ENCODE assay signal across 28 cellular contexts in genomic region chr12:118750666-118751065, GRCh38.
"Had no signal": no experiment of that assay in that cellular context is flagged by ENCODE, and none has a peak within 500 bp of the region (broad histone marks: within the 10 kb centered on the region; RNA-seq: fewer than 3 reads in every experiment).

No MANE protein-coding gene starts in this region.

- H3K4me1 ChIP-seq: pancreas, prostate gland, right lobe of liver, sigmoid colon, suprapubic skin, testis, tibial artery, transverse colon, upper lobe of right lung, uterus had no signal

- ATAC-seq: naive thymus-derived CD8-positive, alpha-beta T cell; natural killer cell treated with Interleukin-12 subunit alpha and Interleukin-12 subunit beta and Interleukin-15 and Interleukin-18, amount 100 ng/mL, for 72 hours; pancreas; right cardiac atrium; right lobe of liver; stimulated activated effector memory CD8-positive, alpha-beta T cell treated with anti-CD3 and anti-CD28 coated beads, Interleukin-12 subunit alpha, Interleukin-12 subunit beta, amount 100 ng/mL, for 72 hours; stimulated activated naive CD8-positive, alpha-beta T cell treated with anti-CD3 and anti-CD28 coated beads, Interleukin-15, amount 100 ng/mL, for 72 hours; stimulated activated naive CD8-positive, alpha-beta T cell treated with anti-CD3 and anti-CD28 coated beads, Interleukin-15, Interleukin-2, amounts not matched to agents 100 U/mL and 50 U/mL, for 24 hours; upper lobe of right lung had no signal

- H3K36me3 ChIP-seq: neutrophil, pancreas, prostate gland, right lobe of liver, sigmoid colon, suprapubic skin, tibial artery, transverse colon, upper lobe of right lung, uterus had no signal

- H3K9me3 ChIP-seq: neutrophil, pancreas, prostate gland, right lobe of liver, suprapubic skin, testis, tibial artery, transverse colon, upper lobe of right lung, uterus had no signal

- DNase-seq: naive thymus-derived CD8-positive, alpha-beta T cell; nephron progenitor cell; pancreas; retina; right cardiac atrium; right lobe of liver; sigmoid colon; small intestine; stimulated activated CD4-positive, alpha-beta T cell treated with anti-CD3 and anti-CD28 coated beads, Interleukin-15, amount 100 ng/mL, for 24 hours; stimulated activated CD4-positive, alpha-beta T cell treated with anti-CD3 and anti-CD28 coated beads, Interleukin-2, amount 100 ng/mL, for 24 hours; stimulated activated CD4-positive, alpha-beta T cell treated with anti-CD3 and anti-CD28 coated beads, Interleukin-2, amount 100 ng/mL, for 48 hours; stimulated activated CD4-positive, alpha-beta T cell treated with anti-CD3 and anti-CD28 coated beads, Interleukin-4, amount 100 ng/mL, for 24 hours; stimulated activated naive CD4-positive, alpha-beta T cell; stimulated activated naive CD8-positive, alpha-beta T cell treated with anti-CD3 and anti-CD28 coated beads, Interleukin-15, amount 100 ng/mL, for 72 hours; stimulated activated naive CD8-positive, alpha-beta T cell treated with anti-CD3 and anti-CD28 coated beads, Interleukin-15, Interleukin-2, amounts not matched to agents 100 U/mL and 50 U/mL, for 24 hours; substantia nigra; testis; tibial artery; transverse colon; upper lobe of right lung; uterus had no signal

- H3K27me3 ChIP-seq: neutrophil, pancreas, right lobe of liver, sigmoid colon, suprapubic skin, testis, tibial artery, transverse colon, upper lobe of right lung, uterus had no signal

- H3K27ac Mint-ChIP-seq: naive thymus-derived CD8-positive, alpha-beta T cell; natural killer cell treated with Interleukin-12 subunit alpha and Interleukin-12 subunit beta and Interleukin-15 and Interleukin-18, amount 100 ng/mL, for 72 hours; nephron progenitor cell; stimulated activated effector memory CD8-positive, alpha-beta T cell treated with anti-CD3 and anti-CD28 coated beads, Interleukin-12 subunit alpha, Interleukin-12 subunit beta, amount 100 ng/mL, for 72 hours; stimulated activated naive CD8-positive, alpha-beta T cell treated with anti-CD3 and anti-CD28 coated beads, Interleukin-15, amount 100 ng/mL, for 72 hours; type B pancreatic cell had no signal

- H3K27ac ChIP-seq: neutrophil, pancreas, prostate gland, right lobe of liver, sigmoid colon, suprapubic skin, testis, tibial artery, transverse colon, upper lobe of right lung, uterus had no signal

- H3K4me3 ChIP-seq: pancreas, prostate gland, right lobe of liver, sigmoid colon, suprapubic skin, testis, tibial artery, transverse colon, upper lobe of right lung, uterus had no signal

- H3K9me3 Mint-ChIP-seq: nephron progenitor cell, type B pancreatic cell had no signal

- H3K4me1 Mint-ChIP-seq: naive thymus-derived CD8-positive, alpha-beta T cell; nephron progenitor cell; neural crest cell; stimulated activated effector memory CD8-positive, alpha-beta T cell treated with anti-CD3 and anti-CD28 coated beads, Interleukin-12 subunit alpha, Interleukin-12 subunit beta, amount 100 ng/mL, for 72 hours; stimulated activated naive CD8-positive, alpha-beta T cell treated with anti-CD3 and anti-CD28 coated beads, Interleukin-15, amount 100 ng/mL, for 72 hours had no signal

- H3K4me3 Mint-ChIP-seq: naive thymus-derived CD8-positive, alpha-beta T cell; natural killer cell treated with Interleukin-12 subunit alpha and Interleukin-12 subunit beta and Interleukin-15 and Interleukin-18, amount 100 ng/mL, for 72 hours; nephron progenitor cell; neural crest cell; stimulated activated effector memory CD8-positive, alpha-beta T cell treated with anti-CD3 and anti-CD28 coated beads, Interleukin-12 subunit alpha, Interleukin-12 subunit beta, amount 100 ng/mL, for 72 hours; stimulated activated naive CD8-positive, alpha-beta T cell treated with anti-CD3 and anti-CD28 coated beads, Interleukin-15, amount 100 ng/mL, for 72 hours; type B pancreatic cell had no signal

- H3K27me3 Mint-ChIP-seq: stimulated activated naive CD8-positive, alpha-beta T cell treated with anti-CD3 and anti-CD28 coated beads, Interleukin-15, amount 100 ng/mL, for 72 hours had no signal

- H3K36me3 Mint-ChIP-seq: natural killer cell treated with Interleukin-12 subunit alpha and Interleukin-12 subunit beta and Interleukin-15 and Interleukin-18, amount 100 ng/mL, for 72 hours; stimulated activated effector memory CD8-positive, alpha-beta T cell treated with anti-CD3 and anti-CD28 coated beads, Interleukin-12 subunit alpha, Interleukin-12 subunit beta, amount 100 ng/mL, for 72 hours; type B pancreatic cell had no signal
